In the genomic region with DNA sequence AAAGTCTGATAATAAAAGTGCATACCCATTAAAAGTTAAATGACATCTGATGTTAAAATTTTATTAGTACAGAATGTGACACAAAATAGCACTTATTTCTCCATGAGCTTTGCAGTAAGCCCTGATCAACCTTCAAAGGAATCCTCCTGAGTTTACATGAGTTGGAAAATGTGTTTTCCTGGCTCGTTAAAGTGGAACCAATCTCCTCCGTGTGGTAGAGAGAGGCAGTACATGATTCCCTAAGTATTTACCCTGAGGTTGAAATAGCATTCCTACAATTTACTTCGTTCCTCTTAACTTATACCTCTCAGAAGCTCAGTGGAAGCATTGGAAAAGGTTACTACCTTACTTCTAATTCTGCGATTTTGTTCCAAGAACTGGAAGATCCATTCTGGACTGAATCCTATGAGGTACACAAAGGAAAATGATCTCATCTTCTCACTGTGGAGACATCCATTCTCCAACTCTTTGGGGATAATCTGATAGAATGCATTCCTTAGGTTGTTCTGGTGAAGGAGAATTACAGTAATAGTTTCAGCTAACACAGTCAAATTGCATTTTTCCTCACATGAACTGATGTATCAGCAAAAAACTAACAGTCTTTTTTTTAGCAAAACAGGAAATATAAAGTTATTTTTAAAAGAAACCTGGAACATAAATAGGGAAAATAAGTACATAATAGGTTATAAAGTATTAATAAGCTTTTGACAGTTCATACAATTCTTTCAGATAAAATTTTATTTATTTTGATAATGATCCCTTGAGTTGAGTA, we compare ENCODE assay signal across 7 cellular contexts.
DNase-seq lines count a peak whose midpoint lies in the region; ATAC-seq and TF ChIP-seq lines count a peak whose summit lies in the region.

No MANE protein-coding gene starts in this region.

- TF ChIP-seq CTCF in OCI-LY7 (conservative IDR thresholded peaks at IDR 0.05; ENCODE audit: low read length) (peak; percentile 67), foreskin keratinocyte (conservative IDR thresholded peaks at IDR 0.05) (peak; percentile 63), smooth muscle cell (IDR thresholded peaks at IDR 0.05; ENCODE audit: borderline replicate concordance, insufficient read depth, poor library complexity, severe bottlenecking) (peak; percentile 54)

- POLR2A ChIA-PET in HEK293T (lab: Yijun Ruan, JAX) (no interaction called here), OCI-LY7 (lab: Charles Lee) (interaction anchor here (1.0 kb wide), 1 partner anchor 11 kb away, joined by 3 read pairs; no protein-coding TSS in a partner anchor)

- H3K9me3 ChIP-seq in OCI-LY7 (ENCODE audit: low read length) = no peaks in the 10 kb centered on the region
- no peaks in the 10 kb centered on the region for H3K9me3 ChIP-seq in smooth muscle cell (replicated peaks; ENCODE audit: low read depth)

- H3K4me1 ChIP-seq in OCI-LY7 (ENCODE audit: insufficient read depth, low read length, poor library complexity, severe bottlenecking) (no peaks in the 10 kb centered on the region), foreskin keratinocyte (no peaks in the 10 kb centered on the region), smooth muscle cell (ENCODE audit: low read depth) (no peaks in the 10 kb centered on the region)

- intact Hi-C loops in OCI-LY7 (cut with micrococcal nuclease; ENCODE audit: unreplicated experiment) = no loop called here
- intact Hi-C loops in Right ventricle myocardium superior (cut with DNase I) = no loop called here

- no peaks in the 10 kb centered on the region for H3F3A ChIP-seq in smooth muscle cell (ENCODE audit: low read depth)

- ATAC-seq in foreskin keratinocyte = peak; percentile 79
- ATAC-seq in GM21576 (IDR thresholded peaks at IDR 0.05; ENCODE audit: unreplicated experiment) = no peak
- ATAC-seq in Right ventricle myocardium superior (ENCODE audit: poor library complexity) = no peak

- H3K79me2 ChIP-seq in OCI-LY7 (ENCODE audit: insufficient read depth, low read depth, low read length) (no peaks in the 10 kb centered on the region), smooth muscle cell (ENCODE audit: low read depth) (no peaks in the 10 kb centered on the region)

- H3K27me3 ChIP-seq in foreskin keratinocyte (no peaks in the 10 kb centered on the region), smooth muscle cell (ENCODE audit: low read depth) (no peaks in the 10 kb centered on the region)

- CTCF ChIA-PET in HEK293T (lab: Yijun Ruan, JAX) (interaction anchor here (1.3 kb wide), 1 partner anchor 361 kb away, joined by 9 read pairs; no protein-coding TSS in a partner anchor), OCI-LY7 (lab: Charles Lee; ENCODE audit: unreplicated experiment) (no interaction called here)

- H3K4me3 ChIP-seq in OCI-LY7 (ENCODE audit: low read depth, low read length, poor library complexity, severe bottlenecking) = no peak overlapping the region
- no peak overlapping the region for H3K4me3 ChIP-seq in smooth muscle cell

- H3K9me2 ChIP-seq in OCI-LY7 (ENCODE audit: insufficient read depth, low read length) = no peaks in the 10 kb centered on the region

- WGBS in smooth muscle cell (ENCODE audit: low lambda C conversion rate) = 20% methylated on average over 4 of the region's 4 CpGs

- H3K36me3 ChIP-seq in OCI-LY7 (ENCODE audit: insufficient read depth, low read length) (no peaks in the 10 kb centered on the region), smooth muscle cell (ENCODE audit: low read depth) (no peaks in the 10 kb centered on the region)

- H3K27ac ChIP-seq in OCI-LY7 (ENCODE audit: low read depth, low read length, poor library complexity, severe bottlenecking) (no peak overlapping the region), foreskin keratinocyte (no peak overlapping the region), smooth muscle cell (ENCODE audit: low read depth) (no peak overlapping the region)

- DNase-seq in HEK293T (ENCODE audit: extremely low spot score) (peak; percentile 46), OCI-LY7 (ENCODE audit: low spot score) (peak; percentile 12), foreskin keratinocyte (peak in 1 of 2 donors; percentile 27), smooth muscle cell (lab: John Stamatoyannopoulos, UW; ENCODE audit: unreplicated experiment) (no peak), amniotic stem cell (lab: John Stamatoyannopoulos, UW) (no peak), Right ventricle myocardium superior (no peak)

- no TSS peak for BruUV-seq in OCI-LY7 (replicated peaks; lab: Mats Ljungman, UMichigan)

- H4K20me1 ChIP-seq in OCI-LY7 (ENCODE audit: insufficient read depth, low read length) = no peaks in the 10 kb centered on the region
- no peaks in the 10 kb centered on the region for H4K20me1 ChIP-seq in smooth muscle cell (ENCODE audit: low read depth)

- no peak overlapping the region for H3K9ac ChIP-seq in smooth muscle cell (ENCODE audit: low read depth)

- H3K4me2 ChIP-seq in OCI-LY7 (ENCODE audit: low read length) (no peak overlapping the region), smooth muscle cell (peak overlapping the region; percentile 62)

- H2AFZ ChIP-seq in OCI-LY7 (ENCODE audit: low read length) (no peak overlapping the region), smooth muscle cell (ENCODE audit: low read depth) (peak overlapping the region; percentile 73)

TF ChIP-seq in HEK293T, 16 proteins besides CTCF, POLR2A, EP300 and RAD21:
- TF ChIP-seq, protein P1, sequence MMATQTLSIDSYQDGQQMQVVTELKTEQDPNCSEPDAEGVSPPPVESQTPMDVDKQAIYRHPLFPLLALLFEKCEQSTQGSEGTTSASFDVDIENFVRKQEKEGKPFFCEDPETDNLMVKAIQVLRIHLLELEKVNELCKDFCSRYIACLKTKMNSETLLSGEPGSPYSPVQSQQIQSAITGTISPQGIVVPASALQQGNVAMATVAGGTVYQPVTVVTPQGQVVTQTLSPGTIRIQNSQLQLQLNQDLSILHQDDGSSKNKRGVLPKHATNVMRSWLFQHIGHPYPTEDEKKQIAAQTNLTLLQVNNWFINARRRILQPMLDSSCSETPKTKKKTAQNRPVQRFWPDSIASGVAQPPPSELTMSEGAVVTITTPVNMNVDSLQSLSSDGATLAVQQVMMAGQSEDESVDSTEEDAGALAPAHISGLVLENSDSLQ (IDR thresholded peaks at IDR 0.05) = no peak
- TF ChIP-seq ELF4 (IDR thresholded peaks at IDR 0.05) (no peak), FOXM1 (IDR thresholded peaks at IDR 0.05; ENCODE audit: borderline replicate concordance) (no peak), LEF1 (IDR thresholded peaks at IDR 0.05; ENCODE audit: borderline replicate concordance) (no peak), CTBP1 (IDR thresholded peaks at IDR 0.05; ENCODE audit: borderline replicate concordance) (no peak), ARNT (IDR thresholded peaks at IDR 0.05) (no peak), FOXK2 (IDR thresholded peaks at IDR 0.05) (no peak), TARDBP (IDR thresholded peaks at IDR 0.05) (no peak), HDGF (IDR thresholded peaks at IDR 0.05; ENCODE audit: borderline replicate concordance) (no peak), SP1 (IDR thresholded peaks at IDR 0.05) (no peak), BHLHE40 (IDR thresholded peaks at IDR 0.05; ENCODE audit: borderline replicate concordance) (no peak), SUZ12 (IDR thresholded peaks at IDR 0.05) (no peak), ZNF384 (IDR thresholded peaks at IDR 0.05) (no peak), NFRKB (IDR thresholded peaks at IDR 0.05) (no peak), L3MBTL2 (conservative IDR thresholded peaks at IDR 0.05) (no peak)

Comparison
In these comparisons a context has a peak if more than half of its experiments do, and no peak if none do; other contexts are left out.
1. DNase-seq: peak in HEK293T (single experiment) and OCI-LY7 (single experiment); none in smooth muscle cell (single experiment), amniotic stem cell (single experiment) and Right ventricle myocardium superior (single experiment).
2. Peak in every context shown above with its lines, with median percentiles within 50 percentile points of each other: CTCF ChIP-seq.